8 cellular contexts compared by ENCODE assay signal in genomic region chr7:100836812-100837098, GRCh38. TPM values are rescaled to one million over a fixed set of nuclear protein-coding genes. Genes with fewer than 3 reads are reported as not detected.
DNase-seq lines count a peak whose midpoint lies in the region; ATAC-seq and TF ChIP-seq lines count a peak whose summit lies in the region.

No MANE protein-coding gene starts in this region.

- peak overlapping the region; percentile 37 for H3K27ac ChIP-seq in CD4-positive, alpha-beta memory T cell (ENCODE audit: low read depth, low read length)
- H3K27ac ChIP-seq in Peyer's patch: peak overlapping the region; percentile 65 to 88 (median 80)
- H3K27ac ChIP-seq in epithelial cell of prostate: peak overlapping the region; percentile 87

- H3K36me3 ChIP-seq in CD4-positive, alpha-beta memory T cell (ENCODE audit: insufficient read depth, low read length): no peaks in the 10 kb centered on the region
- no peaks in the 10 kb centered on the region for H3K36me3 ChIP-seq in Peyer's patch

- CTCF ChIA-PET in CD4-positive, alpha-beta memory T cell (lab: Charles Lee; ENCODE audit: partially characterized antibody): no interaction called here

- peak overlapping the region in 3 of 7 donors; percentile 78 to 91 (median 88) for H3K27ac Mint-ChIP-seq in CD4-positive, alpha-beta memory T cell
- peak overlapping the region; percentile 93 for H3K27ac Mint-ChIP-seq in osteocyte (ENCODE audit: unreplicated experiment)

- H3K36me3 Mint-ChIP-seq in CD4-positive, alpha-beta memory T cell: no peaks in the 10 kb centered on the region
- no peaks in the 10 kb centered on the region for H3K36me3 Mint-ChIP-seq in osteocyte (ENCODE audit: unreplicated experiment)

- POLR2A ChIA-PET in CD4-positive, alpha-beta memory T cell (lab: Charles Lee; ENCODE audit: partially characterized antibody): no interaction called here

- intact Hi-C loops in CD4-positive, alpha-beta memory T cell (cut with micrococcal nuclease): loop anchor here (1.0 to 5.0 kb wide), 3 partner anchors 16 to 130 kb away; partner anchors contain the start of genes POP7, SLC12A9 and UFSP1

- ATAC-seq in GM21723 (IDR thresholded peaks at IDR 0.05; ENCODE audit: unreplicated experiment): no peak
- ATAC-seq in HG03135 (IDR thresholded peaks at IDR 0.05; ENCODE audit: unreplicated experiment): no peak
- ATAC-seq in GM21423 (IDR thresholded peaks at IDR 0.05; ENCODE audit: unreplicated experiment): no peak

- TF ChIP-seq CTCF in Peyer's patch (IDR thresholded peaks at IDR 0.05) (no peak), osteocyte (IDR thresholded peaks at IDR 0.05) (no peak)

- peaks cover 9% of the 10 kb centered on the region for H3K4me1 ChIP-seq in CD4-positive, alpha-beta memory T cell (ENCODE audit: insufficient read depth, low read length)
- peaks cover 0 to 13% (median 6%) of the 10 kb centered on the region in 4 donors for H3K4me1 ChIP-seq in Peyer's patch

- peak overlapping the region; percentile 75 to 90 (median 85) for H3K4me3 Mint-ChIP-seq in CD4-positive, alpha-beta memory T cell
- peak overlapping the region; percentile 72 for H3K4me3 Mint-ChIP-seq in osteocyte (ENCODE audit: unreplicated experiment)

- H3K27me3 ChIP-seq in CD4-positive, alpha-beta memory T cell (ENCODE audit: insufficient read depth, low read length): no peaks in the 10 kb centered on the region
- H3K27me3 ChIP-seq in Peyer's patch: no peaks in the 10 kb centered on the region

- H3K9me3 Mint-ChIP-seq in CD4-positive, alpha-beta memory T cell: peaks cover 0 to under 1% (median 0%) of the 10 kb centered on the region in 8 donors
- H3K9me3 Mint-ChIP-seq in osteocyte (ENCODE audit: unreplicated experiment): no peaks in the 10 kb centered on the region

- peaks cover 2 to 21% (median 7%) of the 10 kb centered on the region in 4 donors for H3K4me1 Mint-ChIP-seq in CD4-positive, alpha-beta memory T cell
- peaks cover 16% of the 10 kb centered on the region for H3K4me1 Mint-ChIP-seq in osteocyte (ENCODE audit: unreplicated experiment)

- H3K4me3 ChIP-seq in CD4-positive, alpha-beta memory T cell (ENCODE audit: low read length in 2 of 2): peak overlapping the region in 1 of 2 donors; percentile 51
- peak overlapping the region; percentile 36 to 57 (median 47) for H3K4me3 ChIP-seq in Peyer's patch

- TF ChIP-seq POLR2A in Peyer's patch (IDR thresholded peaks at IDR 0.05): no peak

- DNase-seq in CD4-positive, alpha-beta memory T cell: no peak
- DNase-seq in Peyer's patch: no peak
- DNase-seq in epithelial cell of prostate (ENCODE audit: low read depth, low spot score): no peak
- no peak for DNase-seq in osteocyte (ENCODE audit: extremely low spot score, unreplicated experiment)
- no peak for DNase-seq in amygdala (lab: John Stamatoyannopoulos, UW)

- H3K9me3 ChIP-seq in CD4-positive, alpha-beta memory T cell (ENCODE audit: control insufficient read depth in 1 of 2, low read length in 2 of 2): no peaks in the 10 kb centered on the region
- H3K9me3 ChIP-seq in Peyer's patch: no peaks in the 10 kb centered on the region

- H3K27me3 Mint-ChIP-seq in CD4-positive, alpha-beta memory T cell: peaks cover 0 to 2% of the 10 kb centered on the region in 2 donors
- no peaks in the 10 kb centered on the region for H3K27me3 Mint-ChIP-seq in osteocyte (ENCODE audit: unreplicated experiment)

RNA-seq across cellular contexts. Expression of gene EPHB4, which starts 9.4 kb away (rescaled TPM):
- 1 to 10 TPM; 3.3 to 5.2 TPM for total RNA-seq in CD4-positive, alpha-beta memory T cell
- polyA plus RNA-seq in CD4-positive, alpha-beta memory T cell: under 1 TPM in 1 of 2 donors, not detected in 1; 0.08 TPM
- 10 to 100 TPM; 10.3 to 48.7 (median 31.7) TPM for total RNA-seq in Peyer's patch
- total RNA-seq in osteocyte: 88.9 and 91.9 TPM in 2 replicates

RNA-seq across cellular contexts. Expression of gene SLC12A9, which starts 15.8 kb away (rescaled TPM):
- total RNA-seq in CD4-positive, alpha-beta memory T cell: 10 to 100 TPM; 63.7 to 64.6 TPM
- 1 to 10 TPM; 7.0 to 9.1 TPM for polyA plus RNA-seq in CD4-positive, alpha-beta memory T cell
- total RNA-seq in Peyer's patch: 10 to 100 TPM; 24.8 to 51.1 (median 28.2) TPM
- total RNA-seq in osteocyte: 32.1 and 32.4 TPM in 2 replicates

RNA-seq across cellular contexts. Expression of gene TRIP6, which starts 30.4 kb away (rescaled TPM):
- 1 to 10 TPM; 7.6 to 9.4 TPM for total RNA-seq in CD4-positive, alpha-beta memory T cell
- polyA plus RNA-seq in CD4-positive, alpha-beta memory T cell: 1 to 10 TPM; 2.7 to 4.9 TPM
- total RNA-seq in Peyer's patch: 10 to 100 TPM in 3 of 4 donors, 1 to 10 TPM in 1; 8.8 to 22.3 (median 15.4) TPM
- total RNA-seq in osteocyte: 123 and 126 TPM in 2 replicates

RNA-seq across cellular contexts. Expression of gene SRRT, which starts 38.1 kb away (rescaled TPM):
- 100 to 1,000 TPM; 264 to 272 TPM for total RNA-seq in CD4-positive, alpha-beta memory T cell
- 10 to 100 TPM; 37.8 to 86.5 TPM for polyA plus RNA-seq in CD4-positive, alpha-beta memory T cell
- total RNA-seq in Peyer's patch (100 to 1,000 TPM in 2 of 4 donors, 10 to 100 TPM in 2; 60.9 to 272 (median 113) TPM), osteocyte (159 and 162 TPM in 2 replicates)

RNA-seq across cellular contexts. Expression of gene UFSP1, which starts 52.8 kb away (rescaled TPM):
- 10 to 100 TPM; 10.1 to 11.0 TPM for total RNA-seq in CD4-positive, alpha-beta memory T cell
- polyA plus RNA-seq in CD4-positive, alpha-beta memory T cell: 1 to 10 TPM in 1 of 2 donors, under 1 TPM in 1; 0.34 to 2.6 TPM
- total RNA-seq in Peyer's patch (1 to 10 TPM; 4.1 to 7.0 (median 5.2) TPM), osteocyte (2.9 and 3.7 TPM in 2 replicates)

Comparison
In these comparisons a context has a peak if more than half of its experiments do, and no peak if none do; other contexts are left out.
1. H3K27ac ChIP-seq: peak in every context shown above with its lines; median percentile 87 in epithelial cell of prostate; 80 in Peyer's patch; 37 in CD4-positive, alpha-beta memory T cell.